ENCODE assay signal across 1 cellular context in the genomic region with DNA sequence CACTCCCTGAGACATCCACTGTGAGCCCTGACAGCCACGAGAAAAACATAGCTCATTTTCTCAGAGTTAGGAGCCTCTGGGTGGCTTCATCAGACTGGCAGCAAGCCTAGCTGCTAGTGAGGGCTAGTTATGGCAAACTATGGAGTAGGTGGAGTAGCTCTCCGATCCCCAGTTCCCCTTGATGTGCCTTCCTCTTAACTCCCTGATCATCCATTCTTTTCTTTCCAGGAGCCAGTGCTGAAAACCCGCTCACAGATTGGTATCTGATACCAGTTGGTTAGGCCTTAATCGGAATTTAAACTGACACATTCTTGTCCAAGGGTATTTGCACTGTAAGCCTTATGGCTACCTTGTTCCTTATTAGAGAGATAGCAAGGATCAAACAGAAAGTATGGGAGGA.
TF ChIP-seq lines count a peak whose summit lies in the region.

No MANE protein-coding gene starts in this region.

TF ChIP-seq in SK-N-SH treated with all-trans-retinoic acid at 6 μM for 48 hours, 23 proteins besides CTCF, POLR2A, EP300 and RAD21 (continued from another document):
- TF ChIP-seq CREB5 (CRISPR knock-in tag; IDR thresholded peaks at IDR 0.05; ENCODE audit: low read depth) (no peak), RARB (CRISPR knock-in tag; IDR thresholded peaks at IDR 0.05) (no peak), OSR1 (CRISPR knock-in tag; IDR thresholded peaks at IDR 0.05) (no peak), ZFP30 (CRISPR knock-in tag; IDR thresholded peaks at IDR 0.05) (no peak)
